8 cellular contexts compared by ENCODE assay signal in the genomic region with DNA sequence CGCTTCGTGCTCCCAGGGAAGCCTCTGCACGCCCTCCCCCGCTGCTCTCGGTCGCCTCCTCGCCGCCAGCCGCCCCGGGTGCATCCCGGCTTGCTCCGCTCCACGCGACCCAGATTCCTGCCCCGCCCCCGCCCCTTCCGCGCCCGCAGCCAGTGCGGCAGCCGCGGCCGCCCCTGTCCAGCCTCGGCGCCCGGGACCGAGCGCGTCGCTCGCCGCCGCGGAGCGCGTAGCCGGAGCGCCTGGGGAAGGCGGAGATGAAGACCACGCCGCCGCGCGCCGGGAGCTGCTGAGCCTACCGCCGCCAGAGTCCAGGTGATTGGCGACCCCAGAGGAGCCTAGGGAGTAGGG. TPM values are rescaled to one million over a fixed set of nuclear protein-coding genes. Genes with fewer than 3 reads are reported as not detected.
A peak's percentile ranks its signal among the peaks of the same experiment; 100 is the strongest.
DNase-seq lines count a peak whose midpoint lies in the region; ATAC-seq and TF ChIP-seq lines count a peak whose summit lies in the region.

A gene (plus strand): TSS at position 50 of the 348 bp plus-strand sequence. CDS start 27,043 bp downstream, outside the sequence.

- no peak for TF ChIP-seq CTCF in GM13977 (IDR thresholded peaks at IDR 0.05; ENCODE audit: extremely low read depth, insufficient read depth, missing control alignments)

- ATAC-seq in HG03139 (IDR thresholded peaks at IDR 0.05; ENCODE audit: unreplicated experiment): peak; percentile 43

- peak; percentile 81 for DNase-seq in AG08396 (ENCODE audit: low spot score)
- DNase-seq in GM13977 (ENCODE audit: low spot score): peak; percentile 65
- peak; percentile 68 for DNase-seq in SW480 (ENCODE audit: low spot score)
- peak; percentile 50 for DNase-seq in cerebellum (ENCODE audit: low spot score)
- peak; percentile 58 for DNase-seq in kidney tubule cell (ENCODE audit: low spot score)
- DNase-seq in stimulated activated CD4-positive, alpha-beta T cell treated with anti-CD3 and anti-CD28 coated beads, Interleukin-2, amount 100 ng/mL, for 4 hours (ENCODE audit: low read depth): peak; percentile 17
- no peak for DNase-seq in NOMO-1 treated with DMSO at 0.1 percent for 48 hours (lab: John Stamatoyannopoulos, UW; ENCODE audit: unreplicated experiment)

- in situ Hi-C loops in GM13977 (cut with MboI; ENCODE audit: low pct_unique_long_range_greater_than_20kb, low sequenced_read_pairs, unreplicated experiment): no loop called here

RNA-seq across cellular contexts. Expression of the gene that starts here (rescaled TPM):
- total RNA-seq in cerebellum: 47.8 TPM
